In genomic region chr13:40776681-40777165, GRCh38 we compare ENCODE assay signal across 8 cellular contexts. TPM values are rescaled to one million over a fixed set of nuclear protein-coding genes. Genes with fewer than 3 reads are reported as not detected.
A peak's percentile ranks its signal among the peaks of the same experiment; 100 is the strongest.
DNase-seq lines count a peak whose midpoint lies in the region; ATAC-seq and TF ChIP-seq lines count a peak whose summit lies in the region.

No MANE protein-coding gene starts in this region.

- no TSS peak for BruUV-seq in IMR-90 (replicated peaks; lab: Mats Ljungman, UMichigan)

- POLR2A ChIA-PET in IMR-90 (lab: Charles Lee; ENCODE audit: unreplicated experiment): no interaction called here

- no peaks in the 10 kb centered on the region for H3K27me3 ChIP-seq in IMR-90 (ENCODE audit: control insufficient read depth, insufficient read depth, low read length)
- no peaks in the 10 kb centered on the region for H3K27me3 ChIP-seq in spleen (replicated peaks in 1 of 7)

- H3K18ac ChIP-seq in IMR-90 (ENCODE audit: low read depth, low read length): no peak overlapping the region

- peak overlapping the region; percentile 75 for H3K4ac ChIP-seq in IMR-90 (ENCODE audit: low read depth, low read length)

- no peak overlapping the region for H3K27ac ChIP-seq in IMR-90 (ENCODE audit: insufficient read depth, low read length)
- H3K27ac ChIP-seq in spleen: peak overlapping the region in 7 of 8 donors; percentile 68 to 88 (median 81)

- H3K79me1 ChIP-seq in IMR-90 (ENCODE audit: low read depth in 1 of 2, low read length in 2 of 2): no peaks in the 10 kb centered on the region

- H3K4me3 ChIP-seq in AG10803 (ENCODE audit: low read length) (no peak overlapping the region), IMR-90 (ENCODE audit: insufficient read depth, low read depth, low read length) (no peak overlapping the region), spleen (peak overlapping the region in 2 of 8 donors; percentile 32 to 61)

- H4K20me1 ChIP-seq in IMR-90 (ENCODE audit: insufficient read depth, low read length): no peaks in the 10 kb centered on the region

- peak; percentile 31 for DNase-seq in AG10803 (ENCODE audit: low read depth)
- DNase-seq in IMR-90: peak; percentile 55
- peak; percentile 44 for DNase-seq in activated CD4-positive, alpha-beta T cell treated with anti-CD3 and anti-CD28 coated beads for 1 hour
- peak; percentile 24 for DNase-seq in effector CD8-positive, alpha-beta T cell (lab: John Stamatoyannopoulos, UW)
- DNase-seq in spleen: peak; percentile 90
- DNase-seq in NCI-H446 (lab: John Stamatoyannopoulos, UW): no peak
- DNase-seq in posterior cingulate gyrus: no peak

- dilution Hi-C loops in IMR-90 (cut with HindIII; ENCODE audit: low sequenced_read_pairs, unreplicated experiment): no loop called here

- no peak for TF ChIP-seq RAD21 in IMR-90 (IDR thresholded peaks at IDR 0.05; ENCODE audit: low read length)

- H3K4me1 ChIP-seq in IMR-90 (ENCODE audit: control insufficient read depth, insufficient read depth, low read length) (peaks cover 5% of the 10 kb centered on the region), spleen (peaks cover 4 to 32% (median 19%) of the 10 kb centered on the region in 6 donors)

- in situ Hi-C loops in IMR-90 (cut with MboI; ENCODE audit: low sequenced_read_pairs): no loop called here

- H3K56ac ChIP-seq in IMR-90 (ENCODE audit: extremely low read depth, insufficient read depth, low read length): no peak overlapping the region

- peak overlapping the region; percentile 66 for H2BK120ac ChIP-seq in IMR-90 (ENCODE audit: low read depth, low read length)

- TF ChIP-seq POLR2A in IMR-90 (IDR thresholded peaks at IDR 0.05; ENCODE audit: low read depth, low read length) (no peak), spleen (IDR thresholded peaks at IDR 0.05) (no peak)

- peak overlapping the region; percentile 10; the same call in 1 of the 2 replicates for H3K23ac ChIP-seq in IMR-90 (ENCODE audit: low read depth, low read length)

- ATAC-seq in GM21390 (IDR thresholded peaks at IDR 0.05; ENCODE audit: unreplicated experiment) (peak; percentile 58), IMR-90 (ENCODE audit: low read depth) (peak; percentile 41)

- TF ChIP-seq CTCF in AG10803 (conservative IDR thresholded peaks at IDR 0.05; ENCODE audit: low read length) (no peak), IMR-90 (conservative IDR thresholded peaks at IDR 0.05; ENCODE audit: low read depth, low read length) (no peak), spleen (IDR thresholded peaks at IDR 0.05 in 8 of 11, conservative IDR thresholded peaks at IDR 0.05 in 3 of 11) (no peak)

- intact Hi-C loops in IMR-90 (cut with micrococcal nuclease) (loop anchor here (2.0 to 10.0 kb wide), 3 partner anchors 278 to 1092 kb away; no protein-coding TSS in a partner anchor), spleen (cut with DNase I; ENCODE audit: low total_unique reads) (loop anchor here (5.0 kb wide), 1 partner anchor 1094 kb away; no protein-coding TSS in a partner anchor), posterior cingulate gyrus (cut with DNase I) (loop anchor here (5.0 kb wide), 1 partner anchor 216 kb away; no protein-coding TSS in a partner anchor)

- H2BK20ac ChIP-seq in IMR-90 (ENCODE audit: low read depth, low read length): peak overlapping the region; percentile 66

- peak overlapping the region; percentile 18; the same call in 1 of the 2 replicates for H2AK5ac ChIP-seq in IMR-90 (ENCODE audit: low read depth, low read length)

- H4K91ac ChIP-seq in IMR-90 (ENCODE audit: insufficient read depth, low read depth, low read length): no peak overlapping the region

- H3K4me2 ChIP-seq in IMR-90 (ENCODE audit: low read depth, low read length): 0 out of 2 replicates have a peak overlapping the region, but pooled peaks have one; percentile 16

- H3K9ac ChIP-seq in IMR-90 (ENCODE audit: low read depth, low read length): no peak overlapping the region

- H4K8ac ChIP-seq in IMR-90 (ENCODE audit: low read depth in 2 of 2, low read length in 2 of 2): peak overlapping the region in 1 of 2 experiments; percentile 79; a peak in 2 of 4 replicates

- H3K14ac ChIP-seq in IMR-90 (replicated peaks; ENCODE audit: low read depth, low read length): peak overlapping the region; percentile 62; the same call in 1 of the 2 replicates

- 0 out of 3 replicates have a peak overlapping the region, but pooled peaks have one; percentile 12 for H2BK15ac ChIP-seq in IMR-90 (ENCODE audit: low read depth, low read length)

- no peak overlapping the region for H4K5ac ChIP-seq in IMR-90 (ENCODE audit: low read depth, low read length)

- peaks cover 16% of the 10 kb centered on the region for H3K9me1 ChIP-seq in IMR-90 (ENCODE audit: insufficient read depth, low read length)

- CTCF ChIA-PET in IMR-90 (lab: Yijun Ruan, JAX): interaction anchor here (0.6 to 2.5 kb wide), 5 partner anchors 11 to 191 kb away, joined by 3 to 8 read pairs (median 4); no protein-coding TSS in a partner anchor

- H2BK5ac ChIP-seq in IMR-90 (ENCODE audit: low read depth, low read length, poor library complexity, severe bottlenecking): no peak overlapping the region

- H2AK9ac ChIP-seq in IMR-90 (replicated peaks; ENCODE audit: low read depth, low read length, poor library complexity): no peak overlapping the region

- no CpG with 5 or more reads among the region's 7 CpGs for WGBS in IMR-90 (ENCODE audit: extremely low coverage in 2 of 2, insufficient read length in 1 of 2), 2 experiments
- 4 to 9% (median 6%) methylated on average over 7 of the region's 7 CpGs for WGBS in spleen, 5 donors

- H3K9me3 ChIP-seq in IMR-90 (ENCODE audit: control insufficient read depth, insufficient read depth, low read length) (no peaks in the 10 kb centered on the region), spleen (no peaks in the 10 kb centered on the region)

- no peaks in the 10 kb centered on the region for H3K36me3 ChIP-seq in IMR-90 (ENCODE audit: control insufficient read depth, insufficient read depth, low read length)
- H3K36me3 ChIP-seq in spleen: no peaks in the 10 kb centered on the region

- H2AFZ ChIP-seq in IMR-90 (replicated peaks; ENCODE audit: low read length, poor library complexity): peak overlapping the region; percentile 81

TF ChIP-seq in IMR-90, 13 proteins besides CTCF, POLR2A, EP300 and RAD21:
- TF ChIP-seq RCOR1 (IDR thresholded peaks at IDR 0.05; ENCODE audit: insufficient replicate concordance, low read length): no peak
- TF ChIP-seq MAZ (IDR thresholded peaks at IDR 0.05; ENCODE audit: borderline replicate concordance, low read depth, low read length): no peak
- no peak for TF ChIP-seq ELK1 (IDR thresholded peaks at IDR 0.05; ENCODE audit: borderline replicate concordance, low read depth, low read length)
- no peak for TF ChIP-seq NFE2L2 (IDR thresholded peaks at IDR 0.05; ENCODE audit: low read depth, low read length)
- no peak for TF ChIP-seq USF2 (IDR thresholded peaks at IDR 0.05; ENCODE audit: low read depth, low read length)
- TF ChIP-seq CEBPB (IDR thresholded peaks at IDR 0.05; ENCODE audit: low read depth, low read length): no peak
- no peak for TF ChIP-seq MAFK (IDR thresholded peaks at IDR 0.05; ENCODE audit: low read depth, low read length)
- TF ChIP-seq SMC3 (IDR thresholded peaks at IDR 0.05; ENCODE audit: low read depth, low read length): no peak
- TF ChIP-seq FOS (IDR thresholded peaks at IDR 0.05; ENCODE audit: low read depth, low read length): no peak
- no peak for TF ChIP-seq RFX5 (IDR thresholded peaks at IDR 0.05; ENCODE audit: low read depth, low read length)
- no peak for TF ChIP-seq MXI1 (IDR thresholded peaks at IDR 0.05; ENCODE audit: borderline replicate concordance, low read depth, low read length)
- no peak for TF ChIP-seq CHD1 (IDR thresholded peaks at IDR 0.05; ENCODE audit: low read depth, low read length)
- TF ChIP-seq BHLHE40 (IDR thresholded peaks at IDR 0.05; ENCODE audit: low read depth, low read length): no peak

RNA-seq across cellular contexts. Expression of gene MRPS31, which starts 5.7 kb away (rescaled TPM):
- total RNA-seq in IMR-90 (2012; rRNA removed) (9.3 and 15.3 TPM in 2 replicates), spleen (10 to 100 TPM; 16.8 to 32.2 (median 25.1) TPM)
- polyA plus RNA-seq in IMR-90 (2012; rRNA removed) (14.8 and 15.0 TPM in 2 replicates), spleen (10 to 100 TPM; 31.0 to 33.2 (median 32.5) TPM)
- 2.3 and 4.2 TPM in 2 replicates for polyA plus RNA-seq in IMR-90 (2012; cell fraction: cytosol; rRNA removed)
- 2.4 and 16.6 TPM in 2 replicates for polyA plus RNA-seq in IMR-90 (2012; cell fraction: nucleus; rRNA removed; ENCODE audit: low replicate concordance)

RNA-seq across cellular contexts. Expression of gene SLC25A15, which starts 12.7 kb away (rescaled TPM):
- 13.3 and 16.1 TPM in 2 replicates for total RNA-seq in IMR-90 (2012; rRNA removed)
- polyA plus RNA-seq in IMR-90 (2012; rRNA removed): 5.2 and 5.4 TPM in 2 replicates
- 3.6 and 4.7 TPM in 2 replicates for polyA plus RNA-seq in IMR-90 (2012; cell fraction: cytosol; rRNA removed)
- polyA plus RNA-seq in IMR-90 (2012; cell fraction: nucleus; rRNA removed; ENCODE audit: low replicate concordance): 2.5 TPM in 2 replicates
- total RNA-seq in spleen: 1 to 10 TPM; 2.9 to 6.2 (median 4.4) TPM
- polyA plus RNA-seq in spleen: 1 to 10 TPM in 2 of 3 donors, under 1 TPM in 1; 0.96 to 1.6 (median 1.2) TPM

Comparison
In these comparisons a context has a peak if more than half of its experiments do, and no peak if none do; other contexts are left out.
1. DNase-seq: peak in AG10803 (single experiment), IMR-90 (single experiment), activated CD4-positive, alpha-beta T cell treated with anti-CD3 and anti-CD28 coated beads for 1 hour (single experiment), effector CD8-positive, alpha-beta T cell (single experiment) and spleen (single experiment); none in NCI-H446 (0 of 2) and posterior cingulate gyrus (0 of 10).